In the genomic region with DNA sequence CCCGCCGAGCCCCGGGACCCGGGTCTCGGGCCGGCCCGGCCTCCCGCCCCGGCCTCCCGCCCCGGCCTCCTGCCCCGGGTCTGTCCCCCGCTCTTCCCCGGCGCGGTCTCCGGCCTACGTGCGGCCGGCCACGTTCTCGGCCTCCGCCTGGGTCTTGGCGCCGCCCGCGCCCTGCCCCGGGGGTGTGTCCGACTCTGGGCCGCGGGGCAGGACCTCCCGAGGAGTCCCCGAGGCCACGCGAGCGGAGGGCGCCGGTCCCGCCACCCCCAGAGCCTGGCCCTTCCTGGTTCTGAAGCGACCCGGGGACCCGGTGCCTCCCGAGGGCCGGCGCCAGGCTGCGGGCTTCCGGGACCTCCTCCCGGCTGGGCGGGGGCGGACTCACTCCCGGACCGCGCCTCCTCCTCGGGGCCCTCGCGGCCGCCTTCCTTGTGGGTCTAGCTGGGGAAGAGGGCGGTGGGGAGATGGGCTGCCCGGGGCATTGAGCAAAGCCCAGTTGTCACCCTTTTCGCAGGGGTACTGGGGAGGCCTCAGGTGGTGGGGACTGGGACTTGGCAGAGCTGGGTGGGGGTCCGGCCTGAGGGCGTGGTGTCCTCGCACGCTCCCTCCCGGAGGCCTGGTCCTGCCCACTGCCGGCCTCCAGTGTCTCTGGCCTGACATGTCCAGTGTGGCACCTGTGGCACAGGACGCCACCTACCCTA, we compare ENCODE assay signal across 8 cellular contexts. TPM values are rescaled to one million over a fixed set of nuclear protein-coding genes. Genes with fewer than 3 reads are reported as not detected.
DNase-seq lines count a peak whose midpoint lies in the region; ATAC-seq, FAIRE-seq and TF ChIP-seq lines count a peak whose summit lies in the region.

No MANE protein-coding gene starts in this region.

- H3K9me2 ChIP-seq in GM23248 (ENCODE audit: insufficient read depth): no peaks in the 10 kb centered on the region

- H3K27ac ChIP-seq in GM23248 (peak overlapping the region; percentile 42), kidney (ENCODE audit: low read depth in 2 of 2, low read length in 2 of 2) (peak overlapping the region; percentile 72 to 96)

- H4K20me1 ChIP-seq in GM23248 (ENCODE audit: insufficient read depth): no peaks in the 10 kb centered on the region

- FAIRE-seq in kidney (lab: Jason Lieb, UNC): no peak

- H3K27me3 Mint-ChIP-seq in activated B cell treated with CpG ODN at 0.5 μM for 24 hours: no peaks in the 10 kb centered on the region
- H3K27me3 Mint-ChIP-seq in central memory CD8-positive, alpha-beta T cell: no peaks in the 10 kb centered on the region

- intact Hi-C loops in activated B cell treated with CpG ODN at 0.5 μM for 24 hours (cut with micrococcal nuclease) (loop anchor here (1.0 to 10.0 kb wide), 3 partner anchors 39 to 486 kb away; partner anchors contain the start of genes CFAP410 and LRRC3), kidney (cut with DNase I) (no loop called here)

- H3K9me3 Mint-ChIP-seq in activated B cell treated with CpG ODN at 0.5 μM for 24 hours: no peaks in the 10 kb centered on the region
- H3K9me3 Mint-ChIP-seq in central memory CD8-positive, alpha-beta T cell: no peaks in the 10 kb centered on the region

- H3K36me3 Mint-ChIP-seq in activated B cell treated with CpG ODN at 0.5 μM for 24 hours (ENCODE audit: low read depth): peaks cover 3% of the 10 kb centered on the region
- H3K36me3 Mint-ChIP-seq in central memory CD8-positive, alpha-beta T cell (ENCODE audit: insufficient read depth): peaks cover 6% of the 10 kb centered on the region

- H3K9me3 ChIP-seq in GM23248 (ENCODE audit: low read depth) (no peaks in the 10 kb centered on the region), kidney (ENCODE audit: control insufficient read depth in 1 of 2, low read length in 2 of 2) (no peaks in the 10 kb centered on the region)

- TF ChIP-seq CTCF in activated B cell treated with CpG ODN at 0.5 μM for 24 hours (IDR thresholded peaks at IDR 0.05): no peak
- TF ChIP-seq CTCF in kidney (IDR thresholded peaks at IDR 0.05; ENCODE audit: borderline replicate concordance, extremely low read depth, insufficient read depth): no peak

- H3F3A ChIP-seq in GM23248 (ENCODE audit: insufficient read depth): peaks cover 5% of the 10 kb centered on the region; the same call in 1 of the 2 replicates

- peak overlapping the region; percentile 94 for H3K4me2 ChIP-seq in GM23248 (ENCODE audit: unreplicated experiment)

- 2 to 3% methylated on average over 43 to 66 of the region's 67 CpGs for WGBS in GM23248 (ENCODE audit: low coverage in 1 of 2, low lambda C conversion rate in 2 of 2, missing lambda C conversion rate in 2 of 2), 2 experiments

- H3K27ac Mint-ChIP-seq in activated B cell treated with CpG ODN at 0.5 μM for 24 hours: peak overlapping the region; percentile 56
- peak overlapping the region; percentile 29 for H3K27ac Mint-ChIP-seq in central memory CD8-positive, alpha-beta T cell (ENCODE audit: low read depth)

- H3K4me3 Mint-ChIP-seq in activated B cell treated with CpG ODN at 0.5 μM for 24 hours: peak overlapping the region; percentile 81
- H3K4me3 Mint-ChIP-seq in central memory CD8-positive, alpha-beta T cell: peak overlapping the region; percentile 83

- H3K36me3 ChIP-seq in GM23248 (ENCODE audit: low read depth): no peaks in the 10 kb centered on the region
- no peaks in the 10 kb centered on the region for H3K36me3 ChIP-seq in kidney (ENCODE audit: control insufficient read depth in 1 of 2, insufficient read depth in 2 of 2, low read length in 2 of 2)

- H3K4me3 ChIP-seq in GM23248 (peak overlapping the region; percentile 77), kidney (ENCODE audit: low read length in 2 of 2) (peak overlapping the region; percentile 71 to 77)

- in situ Hi-C loops in GM23248 (cut with MboI): no loop called here

- ATAC-seq in activated B cell treated with CpG ODN at 0.5 μM for 24 hours (ENCODE audit: low read depth): peak; percentile 27
- peak; percentile 33 for ATAC-seq in central memory CD8-positive, alpha-beta T cell (replicated peaks; ENCODE audit: extremely low read depth, poor library complexity, severe bottlenecking)

- H3K79me2 ChIP-seq in GM23248 (ENCODE audit: insufficient read depth): peaks cover 52% of the 10 kb centered on the region

- peak overlapping the region; percentile 90 for H3K9ac ChIP-seq in GM23248
- H3K9ac ChIP-seq in kidney (ENCODE audit: low read length in 2 of 2): peak overlapping the region; percentile 75 to 81

- POLR2A ChIA-PET in activated B cell treated with CpG ODN at 0.5 μM for 24 hours (lab: Charles Lee): interaction anchor here (1.1 kb wide), 1 partner anchor 10 kb away, joined by 3 read pairs; no protein-coding TSS in a partner anchor

- H3K27me3 ChIP-seq in GM23248 (replicated peaks; ENCODE audit: insufficient read depth): no peaks in the 10 kb centered on the region

- H3K4me1 ChIP-seq in GM23248 (ENCODE audit: insufficient read depth) (peaks cover 12% of the 10 kb centered on the region), kidney (ENCODE audit: control insufficient read depth in 1 of 2, insufficient read depth in 1 of 2, low read depth in 1 of 2, low read length in 2 of 2) (peaks cover 23 to 43% of the 10 kb centered on the region in 2 donors)

- CTCF ChIA-PET in activated B cell treated with CpG ODN at 0.5 μM for 24 hours (lab: Charles Lee): no interaction called here

- peaks cover 71% of the 10 kb centered on the region for H3K4me1 Mint-ChIP-seq in activated B cell treated with CpG ODN at 0.5 μM for 24 hours
- H3K4me1 Mint-ChIP-seq in central memory CD8-positive, alpha-beta T cell: peaks cover 50% of the 10 kb centered on the region

- H2AFZ ChIP-seq in GM23248: peak overlapping the region; percentile 21; the same call in 1 of the 2 replicates

- peak; percentile 74 for DNase-seq in Daoy (ENCODE audit: low read depth)
- peak; percentile 83 for DNase-seq in GM23248
- peak; percentile 69 for DNase-seq in M059J (ENCODE audit: low read depth)
- DNase-seq in activated B cell treated with CpG ODN at 0.5 μM for 24 hours: peak; percentile 68
- DNase-seq in central memory CD8-positive, alpha-beta T cell (ENCODE audit: low spot score in 2 of 2): no peak
- DNase-seq in kidney: peak; percentile 94
- DNase-seq in stimulated activated CD4-positive, alpha-beta T cell treated with anti-CD3 and anti-CD28 coated beads, Interleukin-15, amount 100 ng/mL, for 1 hour (ENCODE audit: low read depth in 1 of 2, low spot score in 1 of 2): peak; percentile 21 to 52
- DNase-seq in NCI-H187 treated with DMSO at 0.1 percent for 48 hours (lab: John Stamatoyannopoulos, UW): no peak

RNA-seq across cellular contexts. Expression of gene PFKL, which starts 0.6 kb away (rescaled TPM):
- 91.8 and 92.9 TPM in 2 replicates for total RNA-seq in Daoy (2014; rRNA removed; shearing (Covaris generic))
- 239 and 270 TPM in 2 replicates for total RNA-seq in GM23248 (2014; rRNA removed; shearing (Covaris generic))
- polyA plus RNA-seq in GM23248 (2016; fragmentation: Nextera tagmentation; extraction: Ambion mirVana) (199 and 213 TPM in 2 replicates), kidney (ENCODE audit: insufficient read depth, low read depth, low replicate concordance) (155 TPM)
- 129 and 226 TPM in 2 replicates for total RNA-seq in M059J (2014; rRNA removed; shearing (Covaris generic))
- total RNA-seq in activated B cell treated with CpG ODN at 0.5 μM for 24 hours (167 and 174 TPM in 2 replicates), kidney (197 TPM)

RNA-seq across cellular contexts. Expression of gene AIRE, which starts 14.7 kb away (rescaled TPM):
- not detected in 2 replicates for total RNA-seq in Daoy (2014; rRNA removed; shearing (Covaris generic))
- not detected in 2 replicates for total RNA-seq in GM23248 (2014; rRNA removed; shearing (Covaris generic))
- polyA plus RNA-seq in GM23248 (2016; fragmentation: Nextera tagmentation; extraction: Ambion mirVana) (not detected in 2 replicates), kidney (ENCODE audit: insufficient read depth, low read depth, low replicate concordance) (0.09 TPM)
- total RNA-seq in M059J (2014; rRNA removed; shearing (Covaris generic)): not detected in 2 replicates
- total RNA-seq in activated B cell treated with CpG ODN at 0.5 μM for 24 hours (0.10 TPM in 1 of 2 replicates, not detected in the other), kidney (0.25 TPM)

RNA-seq across cellular contexts. Expression of gene DNMT3L, which starts 38.7 kb away (rescaled TPM):
- total RNA-seq in Daoy (2014; rRNA removed; shearing (Covaris generic)): not detected in 2 replicates
- total RNA-seq in GM23248 (2014; rRNA removed; shearing (Covaris generic)): not detected in 2 replicates
- polyA plus RNA-seq in GM23248 (2016; fragmentation: Nextera tagmentation; extraction: Ambion mirVana) (not detected in 2 replicates), kidney (ENCODE audit: insufficient read depth, low read depth, low replicate concordance) (0.47 TPM)
- not detected in 2 replicates for total RNA-seq in M059J (2014; rRNA removed; shearing (Covaris generic))
- total RNA-seq in activated B cell treated with CpG ODN at 0.5 μM for 24 hours (not detected in 2 replicates), kidney (not detected)

RNA-seq across cellular contexts. Expression of gene CFAP410, which starts 38.8 kb away (rescaled TPM):
- total RNA-seq in Daoy (2014; rRNA removed; shearing (Covaris generic)): 23.5 and 60.9 TPM in 2 replicates
- 17.0 and 20.5 TPM in 2 replicates for total RNA-seq in GM23248 (2014; rRNA removed; shearing (Covaris generic))
- polyA plus RNA-seq in GM23248 (2016; fragmentation: Nextera tagmentation; extraction: Ambion mirVana) (19.8 and 20.8 TPM in 2 replicates), kidney (ENCODE audit: insufficient read depth, low read depth, low replicate concordance) (45.3 TPM)
- 30.5 and 33.4 TPM in 2 replicates for total RNA-seq in M059J (2014; rRNA removed; shearing (Covaris generic))
- total RNA-seq in activated B cell treated with CpG ODN at 0.5 μM for 24 hours (50.6 and 62.3 TPM in 2 replicates), kidney (23.3 TPM)

RNA-seq across cellular contexts. Expression of gene TRPM2, which starts 53.0 kb away (rescaled TPM):
- 4.4 and 9.1 TPM in 2 replicates for total RNA-seq in Daoy (2014; rRNA removed; shearing (Covaris generic))
- total RNA-seq in GM23248 (2014; rRNA removed; shearing (Covaris generic)): 0.13 and 0.22 TPM in 2 replicates
- not detected in 2 replicates for polyA plus RNA-seq in GM23248 (2016; fragmentation: Nextera tagmentation; extraction: Ambion mirVana)
- 0.99 and 1.3 TPM in 2 replicates for total RNA-seq in M059J (2014; rRNA removed; shearing (Covaris generic))
- 2.4 and 3.9 TPM in 2 replicates for total RNA-seq in activated B cell treated with CpG ODN at 0.5 μM for 24 hours
- 11.5 TPM for total RNA-seq in kidney
- 2.0 TPM for polyA plus RNA-seq in kidney (ENCODE audit: insufficient read depth, low read depth, low replicate concordance)

Comparison
In these comparisons a context has a peak if more than half of its experiments do, and no peak if none do; other contexts are left out.
1. DNase-seq: peak in Daoy (single experiment), GM23248 (single experiment), M059J (single experiment), activated B cell treated with CpG ODN at 0.5 μM for 24 hours (single experiment), kidney (single experiment) and stimulated activated CD4-positive, alpha-beta T cell treated with anti-CD3 and anti-CD28 coated beads, Interleukin-15, amount 100 ng/mL, for 1 hour (2 of 2); none in central memory CD8-positive, alpha-beta T cell (0 of 2) and NCI-H187 treated with DMSO at 0.1 percent for 48 hours (single experiment).